21 cellular contexts compared by ENCODE assay signal in genomic region chr18:79756826-79757225, GRCh38. TPM values are rescaled to one million over a fixed set of nuclear protein-coding genes. Genes with fewer than 3 reads are reported as not detected.
"Had no signal": no experiment of that assay in that cellular context is flagged by ENCODE, and none has a peak within 500 bp of the region (broad histone marks: within the 10 kb centered on the region; RNA-seq: fewer than 3 reads in every experiment).

No MANE protein-coding gene starts in this region.

- DNase-seq: colonic mucosa; dermis blood vessel endothelial cell; esophagus squamous epithelium; foreskin fibroblast; mesendoderm; nephron progenitor cell; small intestine; stimulated activated CD4-positive, alpha-beta T cell treated with anti-CD3 and anti-CD28 coated beads, Interleukin-4, amount 100 ng/mL, for 1 hour; stimulated activated CD8-positive, alpha-beta memory T cell treated with anti-CD3 and anti-CD28 coated beads, Interleukin-4, amount 100 ng/mL, for 48 hours; stimulated activated naive CD8-positive, alpha-beta T cell treated with anti-CD3 and anti-CD28 coated beads, Interleukin-15, Interleukin-2, amounts not matched to agents 100 U/mL and 50 U/mL, for 24 hours; uterus had no signal

- H3K4me1 ChIP-seq: colonic mucosa, gastroesophageal sphincter, tibial nerve, uterus had no signal

- H3K4me1 Mint-ChIP-seq: naive thymus-derived CD4-positive, alpha-beta T cell; nephron progenitor cell; stimulated activated effector memory CD8-positive, alpha-beta T cell treated with anti-CD3 and anti-CD28 coated beads, Interleukin-12 subunit alpha, Interleukin-12 subunit beta, amount 100 ng/mL, for 72 hours had no signal

- H3K27me3 ChIP-seq: colonic mucosa, esophagus squamous epithelium, gastroesophageal sphincter, hepatocyte, neutrophil, tibial nerve, uterus had no signal

- H3K4me3 ChIP-seq: colonic mucosa, esophagus squamous epithelium, gastroesophageal sphincter, hepatocyte, tibial nerve, uterus had no signal

- H3K27ac Mint-ChIP-seq: naive thymus-derived CD4-positive, alpha-beta T cell; nephron progenitor cell; stimulated activated effector memory CD8-positive, alpha-beta T cell treated with anti-CD3 and anti-CD28 coated beads, Interleukin-12 subunit alpha, Interleukin-12 subunit beta, amount 100 ng/mL, for 72 hours had no signal

- ATAC-seq: gastroesophageal sphincter; naive thymus-derived CD4-positive, alpha-beta T cell; stimulated activated effector memory CD8-positive, alpha-beta T cell treated with anti-CD3 and anti-CD28 coated beads, Interleukin-12 subunit alpha, Interleukin-12 subunit beta, amount 100 ng/mL, for 72 hours had no signal

- H3K27ac ChIP-seq: colonic mucosa, esophagus squamous epithelium, gastroesophageal sphincter, hepatocyte, neutrophil, tibial nerve, uterus had no signal

- H3K9me3 ChIP-seq: colonic mucosa, esophagus squamous epithelium had no signal

- H3K4me3 Mint-ChIP-seq: naive thymus-derived CD4-positive, alpha-beta T cell; nephron progenitor cell; stimulated activated effector memory CD8-positive, alpha-beta T cell treated with anti-CD3 and anti-CD28 coated beads, Interleukin-12 subunit alpha, Interleukin-12 subunit beta, amount 100 ng/mL, for 72 hours had no signal

- H3K36me3 ChIP-seq: uterus had no signal

RNA-seq across cellular contexts. Expression of gene KCNG2, which starts 40.9 kb away (rescaled TPM):
- total RNA-seq: epithelial cell of proximal tubule; hepatocyte; kidney epithelial cell; naive thymus-derived CD4-positive, alpha-beta T cell; osteocyte; pulmonary artery endothelial cell had no signal
- polyA plus RNA-seq: hepatocyte; naive thymus-derived CD4-positive, alpha-beta T cell had no signal
